ENCODE assay signal across 9 cellular contexts in the genomic region with DNA sequence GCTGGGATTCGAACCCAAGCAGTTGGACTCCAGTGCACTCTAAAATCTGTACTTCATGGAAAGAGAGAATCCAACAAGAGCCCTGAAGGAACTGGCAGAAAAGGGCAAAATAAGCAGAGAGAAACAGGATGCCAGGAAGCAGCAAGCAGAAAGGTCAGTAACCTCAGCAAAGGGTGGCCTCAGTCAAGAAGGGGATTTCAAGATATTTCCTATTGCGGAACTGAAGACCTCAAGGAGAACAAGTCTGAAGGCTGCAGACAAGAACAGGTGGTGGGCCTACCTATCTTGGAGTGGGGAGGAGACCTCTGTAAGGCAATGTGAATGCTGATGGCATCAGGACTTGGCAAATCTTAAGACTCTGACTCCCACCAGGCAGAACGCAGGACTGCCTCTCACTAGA. TPM values are rescaled to one million over a fixed set of nuclear protein-coding genes. Genes with fewer than 3 reads are reported as not detected.
A peak's percentile ranks its signal among the peaks of the same experiment; 100 is the strongest.
DNase-seq lines count a peak whose midpoint lies in the region; ATAC-seq and TF ChIP-seq lines count a peak whose summit lies in the region.
"Had no signal": no experiment of that assay in that cellular context is flagged by ENCODE, and none has a peak within 500 bp of the region (broad histone marks: within the 10 kb centered on the region; RNA-seq: fewer than 3 reads in every experiment).

No MANE protein-coding gene starts in this region.

- no peaks in the 10 kb centered on the region for H3K27me3 Mint-ChIP-seq in osteocyte (ENCODE audit: unreplicated experiment)

- peaks cover 25% of the 10 kb centered on the region for H3K4me1 Mint-ChIP-seq in osteocyte (ENCODE audit: unreplicated experiment)

- no peaks in the 10 kb centered on the region for H3K9me3 Mint-ChIP-seq in osteocyte (ENCODE audit: unreplicated experiment)
- H3K9me3 Mint-ChIP-seq: neural crest cell had no signal

- peak; percentile 36 for DNase-seq in osteocyte (ENCODE audit: extremely low spot score, unreplicated experiment)
- DNase-seq in NCI-H1436 treated with DMSO at 0.1 percent for 48 hours (lab: John Stamatoyannopoulos, UW): no peak
- no peak for DNase-seq in DMS 273 treated with DMSO at 0.1 percent for 48 hours (lab: John Stamatoyannopoulos, UW)
- DNase-seq in Right ventricle myocardium inferior (ENCODE audit: missing footprints): no peak

- H3K36me3 Mint-ChIP-seq in osteocyte (ENCODE audit: unreplicated experiment): no peaks in the 10 kb centered on the region

- no peak overlapping the region for H3K4me3 Mint-ChIP-seq in osteocyte (ENCODE audit: unreplicated experiment)
- H3K4me3 Mint-ChIP-seq: neural crest cell had no signal

- TF ChIP-seq CTCF in osteocyte (IDR thresholded peaks at IDR 0.05): no peak

- peak; percentile 45 for ATAC-seq in GM18907 (IDR thresholded peaks at IDR 0.05; ENCODE audit: unreplicated experiment)
- ATAC-seq in GM21825 (IDR thresholded peaks at IDR 0.05; ENCODE audit: unreplicated experiment): peak; percentile 33
- ATAC-seq in HG03280 (IDR thresholded peaks at IDR 0.05; ENCODE audit: unreplicated experiment): peak; percentile 33
- ATAC-seq in Right ventricle myocardium inferior: no peak
- ATAC-seq in GM21390 (IDR thresholded peaks at IDR 0.05; ENCODE audit: unreplicated experiment): no peak

- H3K27ac Mint-ChIP-seq in osteocyte (ENCODE audit: unreplicated experiment): no peak overlapping the region

- intact Hi-C loops in Right ventricle myocardium inferior (cut with DNase I): no loop called here

RNA-seq across cellular contexts. Expression of gene MREG, which starts 20.1 kb away (rescaled TPM):
- total RNA-seq in osteocyte (2.8 and 4.0 TPM in 2 replicates), Right ventricle myocardium inferior (0.60 TPM)

RNA-seq across cellular contexts. Expression of gene PECR, which starts 48.2 kb away (rescaled TPM):
- total RNA-seq in osteocyte (6.6 and 9.0 TPM in 2 replicates), Right ventricle myocardium inferior (7.4 TPM)

RNA-seq across cellular contexts. Expression of gene TMEM169, which starts 48.3 kb away (rescaled TPM):
- 1.5 and 2.3 TPM in 2 replicates for total RNA-seq in osteocyte
- 0.24 TPM for total RNA-seq in Right ventricle myocardium inferior

Comparison
In these comparisons a context has a peak if more than half of its experiments do, and no peak if none do; other contexts are left out.
1. ATAC-seq: peak in GM18907 (single experiment), GM21825 (single experiment) and HG03280 (single experiment); none in Right ventricle myocardium inferior (single experiment) and GM21390 (single experiment).